In the genomic region with DNA sequence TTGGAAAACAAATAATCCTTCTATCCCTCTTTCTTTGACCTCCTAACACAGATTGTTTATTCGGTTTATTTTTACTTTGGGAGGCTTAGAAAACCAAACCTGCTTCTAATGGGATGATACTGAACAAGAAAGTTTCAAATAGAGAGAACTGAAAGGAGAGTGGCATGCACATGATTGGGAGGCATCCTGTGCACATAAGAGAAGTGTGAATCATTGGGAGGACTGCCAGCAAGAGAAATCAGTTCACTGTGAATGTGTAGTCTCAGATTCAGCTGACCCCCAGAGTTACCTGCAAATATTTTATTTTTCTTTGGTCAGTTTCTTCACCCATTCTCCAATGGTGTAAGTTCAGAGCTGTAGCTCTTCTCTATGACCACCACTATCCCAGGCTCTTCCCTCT, we compare ENCODE assay signal across 19 cellular contexts.
DNase-seq lines count a peak whose midpoint lies in the region; ATAC-seq lines count a peak whose summit lies in the region.
"Had no signal": no experiment of that assay in that cellular context is flagged by ENCODE, and none has a peak within 500 bp of the region (broad histone marks: within the 10 kb centered on the region; RNA-seq: fewer than 3 reads in every experiment).

No MANE protein-coding gene starts in this region.

- H3K79me2 ChIP-seq in GM23248 (ENCODE audit: insufficient read depth) = no peaks in the 10 kb centered on the region

- H3K27ac ChIP-seq in GM23248 = no peak overlapping the region
- H3K27ac ChIP-seq: thyroid gland had no signal

- H3K27ac Mint-ChIP-seq in naive thymus-derived CD8-positive, alpha-beta T cell = no peak overlapping the region
- no peak overlapping the region for H3K27ac Mint-ChIP-seq in activated T-helper 2 cell treated with anti-CD3 and anti-CD28 coated beads, Interferon-gamma antibody, Interleukin-2, Interleukin-4, amounts not matched to agents 10 μg/mL and 5 μg/mL and 100 μg/mL, durations not matched to agents 14 hours and 24 hours and 36 hours
- H3K27ac Mint-ChIP-seq: CD14-positive monocyte had no signal

- no peaks in the 10 kb centered on the region for H3F3A ChIP-seq in GM23248 (ENCODE audit: insufficient read depth)

- H3K9me2 ChIP-seq in GM23248 (ENCODE audit: insufficient read depth) = no peaks in the 10 kb centered on the region

- no peak overlapping the region for H3K4me2 ChIP-seq in GM23248 (ENCODE audit: unreplicated experiment)

- H2AFZ ChIP-seq in GM23248 = no peak overlapping the region

- no peaks in the 10 kb centered on the region for H3K36me3 ChIP-seq in GM23248 (ENCODE audit: low read depth)
- H3K36me3 ChIP-seq: thyroid gland had no signal

- no peaks in the 10 kb centered on the region for H3K9me3 ChIP-seq in GM23248 (ENCODE audit: low read depth)
- H3K9me3 ChIP-seq: thyroid gland had no signal

- in situ Hi-C loops in GM23248 (cut with MboI) = no loop called here

- no peaks in the 10 kb centered on the region for H3K27me3 Mint-ChIP-seq in naive thymus-derived CD8-positive, alpha-beta T cell
- H3K27me3 Mint-ChIP-seq in activated T-helper 2 cell treated with anti-CD3 and anti-CD28 coated beads, Interferon-gamma antibody, Interleukin-2, Interleukin-4, amounts not matched to agents 10 μg/mL and 5 μg/mL and 100 μg/mL, durations not matched to agents 14 hours and 24 hours and 36 hours (ENCODE audit: low read depth) = no peaks in the 10 kb centered on the region

- intact Hi-C loops in activated T-helper 2 cell treated with anti-CD3 and anti-CD28 coated beads, Interferon-gamma antibody, Interleukin-2, Interleukin-4, amounts not matched to agents 10 μg/mL and 5 μg/mL and 100 μg/mL, durations not matched to agents 14 hours and 24 hours and 36 hours (cut with micrococcal nuclease) = no loop called here

- peaks cover 0 to 4% (median 0%) of the 10 kb centered on the region in 9 donors for H3K9me3 Mint-ChIP-seq in naive thymus-derived CD8-positive, alpha-beta T cell
- H3K9me3 Mint-ChIP-seq in activated T-helper 2 cell treated with anti-CD3 and anti-CD28 coated beads, Interferon-gamma antibody, Interleukin-2, Interleukin-4, amounts not matched to agents 10 μg/mL and 5 μg/mL and 100 μg/mL, durations not matched to agents 14 hours and 24 hours and 36 hours = no peaks in the 10 kb centered on the region
- H3K9me3 Mint-ChIP-seq: neural crest cell had no signal

- POLR2A ChIA-PET in naive thymus-derived CD8-positive, alpha-beta T cell (lab: Charles Lee) = no interaction called here

- DNase-seq in GM23248 = peak; percentile 57
- DNase-seq in RKO (ENCODE audit: low spot score) = peak; percentile 3
- DNase-seq in fibroblast of gingiva (ENCODE audit: low read depth) = peak; percentile 34
- peak; percentile 48 for DNase-seq in renal cortical epithelial cell (ENCODE audit: low read depth)
- DNase-seq in naive thymus-derived CD8-positive, alpha-beta T cell = no peak
- DNase-seq in NCI-H2227 treated with DMSO at 0.1 percent for 48 hours (lab: John Stamatoyannopoulos, UW) = no peak
- no peak for DNase-seq in activated T-helper 2 cell treated with anti-CD3 and anti-CD28 coated beads, Interferon-gamma antibody, Interleukin-2, Interleukin-4, amounts not matched to agents 10 μg/mL and 5 μg/mL and 100 μg/mL, durations not matched to agents 14 hours and 24 hours and 36 hours (ENCODE audit: low spot score)
- DNase-seq: activated CD8-positive, alpha-beta memory T cell treated with anti-CD3 and anti-CD28 coated beads for 24 hours; activated effector memory CD4-positive, alpha-beta T cell treated with anti-CD3 and anti-CD28 coated beads, Interleukin-2, amount 50 U/mL, for 16 hours; anterior cingulate cortex; mesendoderm; NCI-H187 treated with DMSO at 0.1 percent for 48 hours; NCI-H510A treated with DMSO at 0.1 percent for 48 hours; stimulated activated CD4-positive, alpha-beta T cell treated with anti-CD3 and anti-CD28 coated beads, Interleukin-4, amount 100 ng/mL, for 1 hour; thyroid gland had no signal

- H3K27me3 ChIP-seq in GM23248 (replicated peaks; ENCODE audit: insufficient read depth) = no peaks in the 10 kb centered on the region
- H3K27me3 ChIP-seq: thyroid gland had no signal

- H3K4me3 ChIP-seq in GM23248 = no peak overlapping the region
- H3K4me3 ChIP-seq: thyroid gland had no signal

- H4K20me1 ChIP-seq in GM23248 (ENCODE audit: insufficient read depth) = no peaks in the 10 kb centered on the region

- H3K4me1 ChIP-seq in GM23248 (ENCODE audit: insufficient read depth) = peaks cover 3% of the 10 kb centered on the region; the same call in 1 of the 2 replicates
- H3K4me1 ChIP-seq: thyroid gland had no signal

- H3K36me3 Mint-ChIP-seq in naive thymus-derived CD8-positive, alpha-beta T cell = no peaks in the 10 kb centered on the region
- no peaks in the 10 kb centered on the region for H3K36me3 Mint-ChIP-seq in activated T-helper 2 cell treated with anti-CD3 and anti-CD28 coated beads, Interferon-gamma antibody, Interleukin-2, Interleukin-4, amounts not matched to agents 10 μg/mL and 5 μg/mL and 100 μg/mL, durations not matched to agents 14 hours and 24 hours and 36 hours (ENCODE audit: low read depth)
- H3K36me3 Mint-ChIP-seq: CD14-positive monocyte had no signal

- 23 to 39% methylated on average over 1 of the region's 1 CpG for WGBS in GM23248 (ENCODE audit: low coverage in 1 of 2, low lambda C conversion rate in 2 of 2, missing lambda C conversion rate in 2 of 2), 2 experiments

- no peak overlapping the region for H3K9ac ChIP-seq in GM23248

- H3K4me3 Mint-ChIP-seq in naive thymus-derived CD8-positive, alpha-beta T cell = no peak overlapping the region
- H3K4me3 Mint-ChIP-seq in activated T-helper 2 cell treated with anti-CD3 and anti-CD28 coated beads, Interferon-gamma antibody, Interleukin-2, Interleukin-4, amounts not matched to agents 10 μg/mL and 5 μg/mL and 100 μg/mL, durations not matched to agents 14 hours and 24 hours and 36 hours (ENCODE audit: low read depth) = no peak overlapping the region
- H3K4me3 Mint-ChIP-seq: CD14-positive monocyte, neural crest cell had no signal

- H3K4me1 Mint-ChIP-seq in naive thymus-derived CD8-positive, alpha-beta T cell = no peaks in the 10 kb centered on the region
- H3K4me1 Mint-ChIP-seq in activated T-helper 2 cell treated with anti-CD3 and anti-CD28 coated beads, Interferon-gamma antibody, Interleukin-2, Interleukin-4, amounts not matched to agents 10 μg/mL and 5 μg/mL and 100 μg/mL, durations not matched to agents 14 hours and 24 hours and 36 hours (ENCODE audit: low read depth) = no peaks in the 10 kb centered on the region
- H3K4me1 Mint-ChIP-seq: CD14-positive monocyte, neural crest cell had no signal

- no peak for ATAC-seq in naive thymus-derived CD8-positive, alpha-beta T cell
- no peak for ATAC-seq in HG02852 (IDR thresholded peaks at IDR 0.05; ENCODE audit: unreplicated experiment)
- ATAC-seq: sciatic nerve had no signal

Comparison
In these comparisons a context has a peak if more than half of its experiments do, and no peak if none do; other contexts are left out.
1. DNase-seq: peak in GM23248 (single experiment), RKO (single experiment), fibroblast of gingiva (single experiment) and renal cortical epithelial cell (single experiment); none in naive thymus-derived CD8-positive, alpha-beta T cell (0 of 10), NCI-H2227 treated with DMSO at 0.1 percent for 48 hours (single experiment) and activated T-helper 2 cell treated with anti-CD3 and anti-CD28 coated beads, Interferon-gamma antibody, Interleukin-2, Interleukin-4, amounts not matched to agents 10 μg/mL and 5 μg/mL and 100 μg/mL, durations not matched to agents 14 hours and 24 hours and 36 hours (single experiment).